ENCODE assay signal across 20 cellular contexts in genomic region chr11:111302298-111302697, GRCh38. TPM values are rescaled to one million over a fixed set of nuclear protein-coding genes. Genes with fewer than 3 reads are reported as not detected.
DNase-seq lines count a peak whose midpoint lies in the region; ATAC-seq and TF ChIP-seq lines count a peak whose summit lies in the region.
"Had no signal": no experiment of that assay in that cellular context is flagged by ENCODE, and none has a peak within 500 bp of the region (broad histone marks: within the 10 kb centered on the region; RNA-seq: fewer than 3 reads in every experiment).

No MANE protein-coding gene starts in this region.

- ATAC-seq in lung (ENCODE audit: insufficient read depth, low FRiP score) (peak; percentile 23), GM18870 (IDR thresholded peaks at IDR 0.05; ENCODE audit: unreplicated experiment) (no peak), right cardiac atrium (no peak)
- ATAC-seq: A549; activated CD8-positive, alpha-beta T cell treated with anti-CD3 and anti-CD28 coated beads for 36 hours; activated T-helper 17 cell treated with anti-CD3 and anti-CD28 coated beads, Interleukin-2, amount 50 U/mL, for 72 hours had no signal

- no peak for TF ChIP-seq CTCF in lung (IDR thresholded peaks at IDR 0.05; ENCODE audit: control extremely low read depth, extremely low read depth)
- no peak for TF ChIP-seq CTCF in tibial nerve (IDR thresholded peaks at IDR 0.05)

- H3K27me3 ChIP-seq in lung (ENCODE audit: control insufficient read depth, insufficient read depth): no peaks in the 10 kb centered on the region
- no peaks in the 10 kb centered on the region for H3K27me3 ChIP-seq in tibial nerve
- peaks cover 3% of the 10 kb centered on the region for H3K27me3 ChIP-seq in right cardiac atrium (ENCODE audit: control insufficient read depth, insufficient read depth)

- H3K4me1 ChIP-seq in lung (ENCODE audit: control insufficient read depth in 2 of 2, insufficient read depth in 2 of 2, low read length in 2 of 2) (peaks cover 0 to 7% of the 10 kb centered on the region in 2 donors), urinary bladder (ENCODE audit: insufficient read depth) (peaks cover 2% of the 10 kb centered on the region), tibial nerve (peaks cover 0 to 33% (median 7%) of the 10 kb centered on the region in 4 donors), right cardiac atrium (ENCODE audit: control insufficient read depth, insufficient read depth, low read length) (no peaks in the 10 kb centered on the region)

- H3K9me3 ChIP-seq in lung (ENCODE audit: control insufficient read depth in 2 of 2, insufficient read depth in 1 of 2, low read length in 1 of 2) (no peaks in the 10 kb centered on the region), tibial nerve (no peaks in the 10 kb centered on the region), right cardiac atrium (ENCODE audit: control insufficient read depth, low read length) (no peaks in the 10 kb centered on the region)
- H3K9me3 ChIP-seq: A549, SJSA1 had no signal

- TF ChIP-seq EP300 in tibial nerve (IDR thresholded peaks at IDR 0.05): no peak

- 57 to 78% methylated on average over 3 of the region's 3 CpGs for WGBS in lung, 2 donors
- 63% methylated on average over 3 of the region's 3 CpGs for WGBS in urinary bladder
- WGBS in tibial nerve, 2 donors: 62 to 64% methylated on average over 3 of the region's 3 CpGs
- 69% methylated on average over 3 of the region's 3 CpGs for WGBS in right cardiac atrium

- intact Hi-C loops in right cardiac atrium (cut with DNase I): no loop called here

- peak; percentile 57 for DNase-seq in NCI-H2107 treated with DMSO at 0.1 percent for 48 hours (lab: John Stamatoyannopoulos, UW; ENCODE audit: unreplicated experiment)
- no peak for DNase-seq in NCI-H2107 (lab: John Stamatoyannopoulos, UW)
- DNase-seq in NCI-H526 treated with DMSO at 0.1 percent for 48 hours (lab: John Stamatoyannopoulos, UW): peak; percentile 81
- peak; percentile 72 for DNase-seq in lung (ENCODE audit: low spot score)
- DNase-seq in tibial nerve (ENCODE audit: low spot score in 2 of 2): no peak
- no peak for DNase-seq in right cardiac atrium
- DNase-seq: activated CD8-positive, alpha-beta T cell treated with anti-CD3 and anti-CD28 coated beads for 36 hours; amygdala; CD4-positive, alpha-beta memory T cell; NCI-H1694; stimulated activated CD4-positive, alpha-beta T cell treated with anti-CD3 and anti-CD28 coated beads, Interleukin-12 subunit alpha, Interleukin-12 subunit beta, amount 100 ng/mL, for 4 hours had no signal

- H3K27ac ChIP-seq in lung (ENCODE audit: low read depth in 1 of 2, low read length in 1 of 2) (peak overlapping the region in 1 of 2 donors; percentile 81), urinary bladder (ENCODE audit: low read depth) (peak overlapping the region; percentile 24), tibial nerve (no peak overlapping the region), right cardiac atrium (ENCODE audit: low read length) (no peak overlapping the region)
- H3K27ac ChIP-seq: KMS-11, SJSA1 had no signal

- TF ChIP-seq POLR2A in tibial nerve (IDR thresholded peaks at IDR 0.05): no peak

- no peak overlapping the region for H3K4me3 ChIP-seq in lung
- H3K4me3 ChIP-seq in urinary bladder (ENCODE audit: low read depth, low read length): no peak overlapping the region
- no peak overlapping the region for H3K4me3 ChIP-seq in tibial nerve
- no peak overlapping the region for H3K4me3 ChIP-seq in right cardiac atrium (ENCODE audit: low read length)
- H3K4me3 ChIP-seq: A549, SJSA1 had no signal

- no peaks in the 10 kb centered on the region for H3K36me3 ChIP-seq in lung (ENCODE audit: control insufficient read depth in 2 of 2, insufficient read depth in 2 of 2, low read length in 2 of 2)
- H3K36me3 ChIP-seq in urinary bladder (ENCODE audit: insufficient read depth): no peaks in the 10 kb centered on the region
- no peaks in the 10 kb centered on the region for H3K36me3 ChIP-seq in tibial nerve
- H3K36me3 ChIP-seq: SJSA1 had no signal

RNA-seq across cellular contexts. Expression of gene POU2AF3, which starts 4.0 kb away (rescaled TPM):
- total RNA-seq in lung: 1 to 10 TPM; 1.5 to 4.2 TPM
- polyA plus RNA-seq in lung: 1 to 10 TPM; 2.0 to 5.4 TPM
- 2.5 TPM for total RNA-seq in urinary bladder
- 7.7 TPM for polyA plus RNA-seq in urinary bladder
- total RNA-seq in tibial nerve: 1 to 10 TPM in 3 of 4 donors, under 1 TPM in 1; 0.87 to 4.4 (median 2.3) TPM
- total RNA-seq in right cardiac atrium: under 1 TPM; 0.21 to 0.42 (median 0.38) TPM
- 0.61 TPM for polyA plus RNA-seq in right cardiac atrium
- total RNA-seq: activated CD8-positive, alpha-beta T cell treated with anti-CD3 and anti-CD28 coated beads for 36 hours; activated T-helper 17 cell treated with anti-CD3 and anti-CD28 coated beads, Interleukin-2, amount 50 U/mL, for 72 hours; CD4-positive, alpha-beta memory T cell; SJSA1 had no signal
- polyA plus RNA-seq: CD4-positive, alpha-beta memory T cell; keratinocyte had no signal

RNA-seq across cellular contexts. Expression of gene POU2AF2, which starts 56.8 kb away (rescaled TPM):
- total RNA-seq in lung (not detected), urinary bladder (not detected), tibial nerve (1 to 10 TPM in 3 of 4 donors, under 1 TPM in 1; 0.78 to 4.2 (median 2.0) TPM), right cardiac atrium (not detected)
- polyA plus RNA-seq in lung (under 1 TPM; 0.26 to 0.29 TPM), urinary bladder (0.19 TPM), right cardiac atrium (not detected)
- total RNA-seq: activated CD8-positive, alpha-beta T cell treated with anti-CD3 and anti-CD28 coated beads for 36 hours; CD4-positive, alpha-beta memory T cell; epithelial cell of proximal tubule; posterior vena cava; SJSA1 had no signal
- polyA plus RNA-seq: A549; CD4-positive, alpha-beta memory T cell; keratinocyte had no signal

Comparison
In these comparisons a context has a peak if more than half of its experiments do, and no peak if none do; other contexts are left out.
1. DNase-seq: peak in NCI-H2107 treated with DMSO at 0.1 percent for 48 hours (single experiment), NCI-H526 treated with DMSO at 0.1 percent for 48 hours (single experiment) and lung (single experiment); none in NCI-H2107 (single experiment), tibial nerve (0 of 2) and right cardiac atrium (0 of 3).